9 cellular contexts compared by ENCODE assay signal in the genomic region with DNA sequence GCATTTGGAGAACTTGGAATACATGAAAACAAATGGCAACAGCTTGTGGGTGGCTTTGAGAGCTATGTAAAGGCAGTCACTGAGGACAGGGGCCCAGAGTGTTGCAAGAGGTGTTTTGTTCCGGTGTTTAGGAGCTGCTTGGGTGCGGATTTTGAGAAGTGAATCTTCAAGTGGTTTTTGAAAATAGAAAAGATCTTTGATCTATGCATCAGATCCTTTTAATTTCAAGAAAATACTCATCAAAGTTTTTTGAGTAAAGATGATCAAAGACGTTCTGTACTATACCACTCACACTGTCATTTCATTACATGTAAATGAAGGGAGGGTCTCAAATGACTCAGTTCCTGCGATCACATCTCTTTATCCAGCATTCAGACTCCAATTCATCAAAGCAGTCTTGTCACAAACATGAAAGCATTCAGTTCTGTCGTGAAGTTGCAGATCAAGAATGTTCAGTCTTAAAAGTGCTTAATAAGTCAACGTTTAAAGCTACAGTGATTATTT.
A peak's percentile ranks its signal among the peaks of the same experiment; 100 is the strongest.
DNase-seq lines count a peak whose midpoint lies in the region; ATAC-seq lines count a peak whose summit lies in the region.
"Had no signal": no experiment of that assay in that cellular context is flagged by ENCODE, and none has a peak within 500 bp of the region (broad histone marks: within the 10 kb centered on the region; RNA-seq: fewer than 3 reads in every experiment).

No MANE protein-coding gene starts in this region.

- H3K4me1 Mint-ChIP-seq in activated T-helper 1 cell treated with anti-CD3 and anti-CD28 coated beads, Interleukin-12 subunit alpha, Interleukin-12 subunit beta, Interleukin-2, Interleukin-4 antibody, amounts not matched to agents 30 ng/mL and 10 ng/mL and 1 ng/mL, durations not matched to agents 14 hours and 24 hours and 36 hours (ENCODE audit: low read depth) = peaks cover 30% of the 10 kb centered on the region
- H3K4me1 Mint-ChIP-seq in stimulated activated naive B cell treated with anti-CD40 and anti-IgM and Interleukin-4, amounts not matched to agents 10 μg/mL and 1 μg/mL and 100 μg/mL, for 72 hours = peaks cover 3 to 7% of the 10 kb centered on the region in 2 donors

- H3K36me3 Mint-ChIP-seq in activated T-helper 1 cell treated with anti-CD3 and anti-CD28 coated beads, Interleukin-12 subunit alpha, Interleukin-12 subunit beta, Interleukin-2, Interleukin-4 antibody, amounts not matched to agents 30 ng/mL and 10 ng/mL and 1 ng/mL, durations not matched to agents 14 hours and 24 hours and 36 hours (ENCODE audit: low read depth) = peaks cover 6% of the 10 kb centered on the region
- H3K36me3 Mint-ChIP-seq in stimulated activated naive B cell treated with anti-CD40 and anti-IgM and Interleukin-4, amounts not matched to agents 10 μg/mL and 1 μg/mL and 100 μg/mL, for 72 hours = no peaks in the 10 kb centered on the region

- ATAC-seq in HG03159 (IDR thresholded peaks at IDR 0.05; ENCODE audit: unreplicated experiment) (peak; percentile 90), Right ventricle myocardium superior (ENCODE audit: poor library complexity) (no peak), HG03097 (IDR thresholded peaks at IDR 0.05; ENCODE audit: low FRiP score, unreplicated experiment) (no peak)
- peak; percentile 90 to 91 for ATAC-seq in stimulated activated naive B cell treated with anti-CD40 and anti-IgM and Interleukin-4, amounts not matched to agents 10 μg/mL and 1 μg/mL and 100 μg/mL, for 72 hours (replicated peaks)

- H3K27me3 Mint-ChIP-seq in activated T-helper 1 cell treated with anti-CD3 and anti-CD28 coated beads, Interleukin-12 subunit alpha, Interleukin-12 subunit beta, Interleukin-2, Interleukin-4 antibody, amounts not matched to agents 30 ng/mL and 10 ng/mL and 1 ng/mL, durations not matched to agents 14 hours and 24 hours and 36 hours (ENCODE audit: insufficient read depth) = peaks cover 2% of the 10 kb centered on the region
- H3K27me3 Mint-ChIP-seq in stimulated activated naive B cell treated with anti-CD40 and anti-IgM and Interleukin-4, amounts not matched to agents 10 μg/mL and 1 μg/mL and 100 μg/mL, for 72 hours = no peaks in the 10 kb centered on the region

- H3K4me3 Mint-ChIP-seq in activated T-helper 1 cell treated with anti-CD3 and anti-CD28 coated beads, Interleukin-12 subunit alpha, Interleukin-12 subunit beta, Interleukin-2, Interleukin-4 antibody, amounts not matched to agents 30 ng/mL and 10 ng/mL and 1 ng/mL, durations not matched to agents 14 hours and 24 hours and 36 hours = no peak overlapping the region
- H3K4me3 Mint-ChIP-seq in stimulated activated naive B cell treated with anti-CD40 and anti-IgM and Interleukin-4, amounts not matched to agents 10 μg/mL and 1 μg/mL and 100 μg/mL, for 72 hours = no peak overlapping the region

- peak overlapping the region; percentile 37 for H3K27ac Mint-ChIP-seq in activated T-helper 1 cell treated with anti-CD3 and anti-CD28 coated beads, Interleukin-12 subunit alpha, Interleukin-12 subunit beta, Interleukin-2, Interleukin-4 antibody, amounts not matched to agents 30 ng/mL and 10 ng/mL and 1 ng/mL, durations not matched to agents 14 hours and 24 hours and 36 hours
- no peak overlapping the region for H3K27ac Mint-ChIP-seq in stimulated activated naive B cell treated with anti-CD40 and anti-IgM and Interleukin-4, amounts not matched to agents 10 μg/mL and 1 μg/mL and 100 μg/mL, for 72 hours

- H3K9me3 Mint-ChIP-seq in activated T-helper 1 cell treated with anti-CD3 and anti-CD28 coated beads, Interleukin-12 subunit alpha, Interleukin-12 subunit beta, Interleukin-2, Interleukin-4 antibody, amounts not matched to agents 30 ng/mL and 10 ng/mL and 1 ng/mL, durations not matched to agents 14 hours and 24 hours and 36 hours = peaks cover 15% of the 10 kb centered on the region
- peaks cover 3 to 5% of the 10 kb centered on the region in 2 donors for H3K9me3 Mint-ChIP-seq in stimulated activated naive B cell treated with anti-CD40 and anti-IgM and Interleukin-4, amounts not matched to agents 10 μg/mL and 1 μg/mL and 100 μg/mL, for 72 hours

- intact Hi-C loops in activated T-helper 1 cell treated with anti-CD3 and anti-CD28 coated beads, Interleukin-12 subunit alpha, Interleukin-12 subunit beta, Interleukin-2, Interleukin-4 antibody, amounts not matched to agents 30 ng/mL and 10 ng/mL and 1 ng/mL, durations not matched to agents 14 hours and 24 hours and 36 hours (cut with micrococcal nuclease) = loop anchor here (1.0 kb wide), 4 partner anchors 23 to 234 kb away; partner anchors contain the start of gene WDR41
- intact Hi-C loops in Right ventricle myocardium superior (cut with DNase I) = no loop called here

- peak; percentile 33 for DNase-seq in SIG-M5 treated with dmso at 0.1 percent for 504 hours (lab: John Stamatoyannopoulos, UW; ENCODE audit: unreplicated experiment)
- no peak for DNase-seq in SIG-M5 (lab: John Stamatoyannopoulos, UW)
- DNase-seq in activated T-helper 1 cell treated with anti-CD3 and anti-CD28 coated beads, Interleukin-12 subunit alpha, Interleukin-12 subunit beta, Interleukin-2, Interleukin-4 antibody, amounts not matched to agents 30 ng/mL and 10 ng/mL and 1 ng/mL, durations not matched to agents 14 hours and 24 hours and 36 hours (ENCODE audit: low spot score) = peak; percentile 32
- DNase-seq in stimulated activated naive B cell treated with anti-CD40 and anti-IgM and Interleukin-4, amounts not matched to agents 10 μg/mL and 1 μg/mL and 100 μg/mL, for 72 hours = no peak
- DNase-seq in Right ventricle myocardium superior = no peak
- DNase-seq in DMS 273 (lab: John Stamatoyannopoulos, UW; ENCODE audit: unreplicated experiment) = no peak
- DNase-seq: NCI-H1105 treated with DMSO at 0.1 percent for 48 hours had no signal

Comparison
In these comparisons a context has a peak if more than half of its experiments do, and no peak if none do; other contexts are left out.
1. DNase-seq: peak in SIG-M5 treated with dmso at 0.1 percent for 504 hours (single experiment) and activated T-helper 1 cell treated with anti-CD3 and anti-CD28 coated beads, Interleukin-12 subunit alpha, Interleukin-12 subunit beta, Interleukin-2, Interleukin-4 antibody, amounts not matched to agents 30 ng/mL and 10 ng/mL and 1 ng/mL, durations not matched to agents 14 hours and 24 hours and 36 hours (single experiment); none in SIG-M5 (single experiment), stimulated activated naive B cell treated with anti-CD40 and anti-IgM and Interleukin-4, amounts not matched to agents 10 μg/mL and 1 μg/mL and 100 μg/mL, for 72 hours (single experiment), Right ventricle myocardium superior (single experiment) and DMS 273 (single experiment).
2. ATAC-seq: peak in HG03159 (single experiment) and stimulated activated naive B cell treated with anti-CD40 and anti-IgM and Interleukin-4, amounts not matched to agents 10 μg/mL and 1 μg/mL and 100 μg/mL, for 72 hours (2 of 2); none in Right ventricle myocardium superior (single experiment) and HG03097 (single experiment).